9 cellular contexts compared by ENCODE assay signal in the genomic region with DNA sequence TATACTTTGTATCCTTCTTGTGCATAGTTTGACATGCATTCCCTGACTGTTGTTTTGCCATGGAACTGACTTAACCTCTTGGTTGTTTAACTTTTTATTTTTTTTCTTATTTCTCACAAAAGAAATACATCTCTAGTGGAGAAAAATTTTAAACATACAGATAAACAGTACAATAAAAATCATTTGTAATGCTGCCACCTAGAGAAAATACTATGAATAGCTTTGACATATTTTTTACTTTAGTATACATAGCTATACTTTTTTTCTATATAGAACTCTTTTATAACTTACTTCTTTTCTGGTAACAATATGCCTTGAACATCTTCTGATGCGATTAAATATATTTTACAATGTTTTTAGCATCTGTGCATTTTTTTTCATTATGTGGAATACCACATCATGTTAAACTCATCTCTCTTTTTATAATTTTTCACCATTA.
DNase-seq lines count a peak whose midpoint lies in the region; ATAC-seq, FAIRE-seq and TF ChIP-seq lines count a peak whose summit lies in the region.
"Had no signal": no experiment of that assay in that cellular context is flagged by ENCODE, and none has a peak within 500 bp of the region (broad histone marks: within the 10 kb centered on the region; RNA-seq: fewer than 3 reads in every experiment).

No MANE protein-coding gene starts in this region.

- H3K27me3 ChIP-seq in endothelial cell of umbilical vein (ENCODE audit: control insufficient read depth in 2 of 2, insufficient read depth in 2 of 2, low read length in 2 of 2) (no peaks in the 10 kb centered on the region), psoas muscle (ENCODE audit: insufficient read depth in 3 of 3, low read length in 2 of 3) (no peaks in the 10 kb centered on the region)

- no TSS peak for BruUV-seq in endothelial cell of umbilical vein (replicated peaks; lab: Mats Ljungman, UMichigan)

- no peak overlapping the region for H3K9ac ChIP-seq in endothelial cell of umbilical vein (replicated peaks; ENCODE audit: extremely low read depth, insufficient read depth, low read length)

- H3K4me1 ChIP-seq in endothelial cell of umbilical vein (ENCODE audit: control insufficient read depth, extremely low read depth, insufficient read depth, low read length) (peaks cover 25% of the 10 kb centered on the region), psoas muscle (peaks cover 59% of the 10 kb centered on the region)

- no peak overlapping the region for H3K4me3 Mint-ChIP-seq in stimulated activated memory B cell treated with anti-CD40 and anti-IgM and Interleukin-4, amounts not matched to agents 10 μg/mL and 1 μg/mL and 100 μg/mL, for 72 hours
- H3K4me3 Mint-ChIP-seq: activated naive CD8-positive, alpha-beta T cell treated with anti-CD3 and anti-CD28 coated beads, Interleukin-2, amount 50 U/mL, for 24 hours had no signal

- no peaks in the 10 kb centered on the region for H4K20me1 ChIP-seq in endothelial cell of umbilical vein (replicated peaks; ENCODE audit: control insufficient read depth, extremely low read depth, insufficient read depth, low read length)

- intact Hi-C loops in endothelial cell of umbilical vein (cut with micrococcal nuclease): loop anchor here (2.0 to 5.0 kb wide), 3 partner anchors 47 to 436 kb away; a partner anchor contains a TSS
- intact Hi-C loops in psoas muscle (cut with DNase I): loop anchor here in 1 of 2 donors (5.0 kb wide), 1 partner anchor 41 kb away; no protein-coding TSS in a partner anchor
- intact Hi-C loops in posterior vena cava (cut with DNase I): no loop called here
- intact Hi-C loops in posterior cingulate gyrus (cut with DNase I): loop anchor here (5.0 to 10.0 kb wide), 2 partner anchors 41 to 149 kb away; no protein-coding TSS in a partner anchor

- H3K9me1 ChIP-seq in endothelial cell of umbilical vein (replicated peaks; ENCODE audit: control insufficient read depth, extremely low read depth, insufficient read depth, low read length): no peaks in the 10 kb centered on the region

- no peak overlapping the region for H3K4me2 ChIP-seq in endothelial cell of umbilical vein (ENCODE audit: insufficient read depth, low read length)

- no peak for TF ChIP-seq POLR2A in endothelial cell of umbilical vein (IDR thresholded peaks at IDR 0.05; ENCODE audit: low read depth, low read length)

- WGBS in psoas muscle, 3 donors: 62 to 69% (median 67%) methylated on average over 1 of the region's 1 CpG

- TF ChIP-seq CTCF in endothelial cell of umbilical vein (IDR thresholded peaks at IDR 0.05; ENCODE audit: extremely low read depth in 1 of 2, insufficient read depth in 1 of 2, low read depth in 1 of 2, low read length in 2 of 2) (no peak), psoas muscle (IDR thresholded peaks at IDR 0.05) (peak; percentile 54)

- ATAC-seq in psoas muscle: no peak
- no peak for ATAC-seq in stimulated activated memory B cell treated with anti-CD40 and anti-IgM and Interleukin-4, amounts not matched to agents 10 μg/mL and 1 μg/mL and 100 μg/mL, for 72 hours
- ATAC-seq: activated naive CD8-positive, alpha-beta T cell treated with anti-CD3 and anti-CD28 coated beads, Interleukin-2, amount 50 U/mL, for 24 hours had no signal

- peak; percentile 19 for DNase-seq in NCI-H69 (lab: John Stamatoyannopoulos, UW)
- DNase-seq in endothelial cell of umbilical vein (ENCODE audit: low read depth, low spot score): peak; percentile 60
- no peak for DNase-seq in psoas muscle
- no peak for DNase-seq in posterior vena cava (ENCODE audit: low spot score)
- no peak for DNase-seq in iPS-NIHi7 (ENCODE audit: extremely low spot score)
- DNase-seq in posterior cingulate gyrus: no peak
- DNase-seq: activated naive CD8-positive, alpha-beta T cell treated with anti-CD3 and anti-CD28 coated beads, Interleukin-2, amount 50 U/mL, for 24 hours had no signal

- H3K36me3 ChIP-seq in endothelial cell of umbilical vein (ENCODE audit: control insufficient read depth in 2 of 2, extremely low read depth in 1 of 2, insufficient read depth in 2 of 2, low read length in 2 of 2) (no peaks in the 10 kb centered on the region), psoas muscle (ENCODE audit: insufficient read depth in 1 of 2, low read depth in 1 of 2) (no peaks in the 10 kb centered on the region)

- H3K27ac ChIP-seq in endothelial cell of umbilical vein (ENCODE audit: insufficient read depth, low read depth, low read length) (no peak overlapping the region), psoas muscle (peak overlapping the region; percentile 91)

- H2AFZ ChIP-seq in endothelial cell of umbilical vein (ENCODE audit: low read depth, low read length): no peak overlapping the region

- H3K36me3 Mint-ChIP-seq in stimulated activated memory B cell treated with anti-CD40 and anti-IgM and Interleukin-4, amounts not matched to agents 10 μg/mL and 1 μg/mL and 100 μg/mL, for 72 hours: no peaks in the 10 kb centered on the region

- H3K9me3 ChIP-seq in endothelial cell of umbilical vein (replicated peaks; ENCODE audit: control insufficient read depth, insufficient read depth, low read length): no peaks in the 10 kb centered on the region
- H3K9me3 ChIP-seq in psoas muscle: no peaks in the 10 kb centered on the region

- peaks cover 3% of the 10 kb centered on the region for H3K9me3 Mint-ChIP-seq in stimulated activated memory B cell treated with anti-CD40 and anti-IgM and Interleukin-4, amounts not matched to agents 10 μg/mL and 1 μg/mL and 100 μg/mL, for 72 hours

- POLR2A ChIA-PET in endothelial cell of umbilical vein (lab: Charles Lee): no interaction called here

- H3K4me3 ChIP-seq in endothelial cell of umbilical vein (replicated peaks in 1 of 3; ENCODE audit: insufficient read depth in 1 of 3, low read depth in 1 of 3, low read length in 3 of 3) (no peak overlapping the region), psoas muscle (peak overlapping the region; percentile 17)

- CTCF ChIA-PET in endothelial cell of umbilical vein (lab: Charles Lee): interaction anchor here (0.6 to 4.9 kb wide), 41 partner anchors 11 to 1018 kb away, joined by 3 to 66 read pairs (median 4); a partner anchor contains a TSS

- peaks cover 40% of the 10 kb centered on the region for H3K27me3 Mint-ChIP-seq in stimulated activated memory B cell treated with anti-CD40 and anti-IgM and Interleukin-4, amounts not matched to agents 10 μg/mL and 1 μg/mL and 100 μg/mL, for 72 hours
- H3K27me3 Mint-ChIP-seq: activated naive CD8-positive, alpha-beta T cell treated with anti-CD3 and anti-CD28 coated beads, Interleukin-2, amount 50 U/mL, for 24 hours had no signal

- no peaks in the 10 kb centered on the region for H3K79me2 ChIP-seq in endothelial cell of umbilical vein (ENCODE audit: control insufficient read depth, insufficient read depth, low read length)

- H3K4me1 Mint-ChIP-seq in stimulated activated memory B cell treated with anti-CD40 and anti-IgM and Interleukin-4, amounts not matched to agents 10 μg/mL and 1 μg/mL and 100 μg/mL, for 72 hours: no peaks in the 10 kb centered on the region
- H3K4me1 Mint-ChIP-seq: activated naive CD8-positive, alpha-beta T cell treated with anti-CD3 and anti-CD28 coated beads, Interleukin-2, amount 50 U/mL, for 24 hours had no signal

- no peak overlapping the region for H3K27ac Mint-ChIP-seq in stimulated activated memory B cell treated with anti-CD40 and anti-IgM and Interleukin-4, amounts not matched to agents 10 μg/mL and 1 μg/mL and 100 μg/mL, for 72 hours
- H3K27ac Mint-ChIP-seq: activated naive CD8-positive, alpha-beta T cell treated with anti-CD3 and anti-CD28 coated beads, Interleukin-2, amount 50 U/mL, for 24 hours had no signal

- dilution Hi-C loops in endothelial cell of umbilical vein (cut with MboI; ENCODE audit: extremely low pct_ligation_motif_present, low sequenced_read_pairs): no loop called here

- FAIRE-seq in G401.6 (lab: Jason Lieb, UNC) (peak; percentile 91), endothelial cell of umbilical vein (lab: Jason Lieb, UNC) (no peak)

TF ChIP-seq in endothelial cell of umbilical vein, 7 proteins besides CTCF, POLR2A, EP300 and RAD21:
- no peak for TF ChIP-seq JUN (IDR thresholded peaks at IDR 0.05; ENCODE audit: borderline replicate concordance, insufficient read depth, insufficient read length, low read depth)
- no peak for TF ChIP-seq FOS (IDR thresholded peaks at IDR 0.05; ENCODE audit: borderline replicate concordance, insufficient read depth, low read length)
- TF ChIP-seq EZH2 (IDR thresholded peaks at IDR 0.05; ENCODE audit: borderline replicate concordance, low read depth, low read length, severe bottlenecking): no peak
- no peak for TF ChIP-seq POLR2AphosphoS5 (IDR thresholded peaks at IDR 0.05; ENCODE audit: insufficient read depth, low read depth, low read length)
- TF ChIP-seq, protein P1, sequence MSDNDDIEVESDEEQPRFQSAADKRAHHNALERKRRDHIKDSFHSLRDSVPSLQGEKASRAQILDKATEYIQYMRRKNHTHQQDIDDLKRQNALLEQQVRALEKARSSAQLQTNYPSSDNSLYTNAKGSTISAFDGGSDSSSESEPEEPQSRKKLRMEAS (IDR thresholded peaks at IDR 0.05; ENCODE audit: insufficient read depth, insufficient read length): no peak
- no peak for TF ChIP-seq GATA2 (IDR thresholded peaks at IDR 0.05; ENCODE audit: insufficient read depth, insufficient read length, low read depth, low read length)

Comparison
In these comparisons a context has a peak if more than half of its experiments do, and no peak if none do; other contexts are left out.
1. DNase-seq: peak in NCI-H69 (single experiment) and endothelial cell of umbilical vein (single experiment); none in psoas muscle (0 of 2), posterior vena cava (single experiment), iPS-NIHi7 (single experiment) and posterior cingulate gyrus (0 of 10).
2. intact Hi-C loops: an anchor here in endothelial cell of umbilical vein (2.0 to 5.0 kb wide) and posterior cingulate gyrus (5.0 to 10.0 kb wide); none called in posterior vena cava.